Comparison of ENCODE assay signal across 8 cellular contexts in genomic region chr1:1000357-1001056, GRCh38. TPM values are rescaled to one million over a fixed set of nuclear protein-coding genes. Genes with fewer than 3 reads are reported as not detected.
DNase-seq lines count a peak whose midpoint lies in the region; ATAC-seq and TF ChIP-seq lines count a peak whose summit lies in the region.

No MANE protein-coding gene starts in this region.

- peak; percentile 94 for TF ChIP-seq EP300 in transverse colon (IDR thresholded peaks at IDR 0.05; ENCODE audit: low read depth)

- no peak overlapping the region for H2BK5ac ChIP-seq in H9 (ENCODE audit: insufficient read length, low read length)

- H4K91ac ChIP-seq in H9 (ENCODE audit: insufficient read length, low read depth, low read length), result no peak overlapping the region

- H2BK15ac ChIP-seq in H9 (ENCODE audit: low read depth, low read length), result no peak overlapping the region

- in situ Hi-C loops in transverse colon (cut with MboI; ENCODE audit: low pct_ligation_motif_present in 1 of 4, low pct_unique_long_range_greater_than_20kb in 1 of 4, low sequenced_read_pairs in 3 of 4), result no loop called here

- peaks cover 51% of the 10 kb centered on the region for H3K27me3 Mint-ChIP-seq in CD4-positive, CD25-positive, alpha-beta regulatory T cell
- peaks cover 78% of the 10 kb centered on the region for H3K27me3 Mint-ChIP-seq in H9 (ENCODE audit: low read depth)

- H4K20me1 ChIP-seq in H9 (ENCODE audit: control insufficient read depth, insufficient read depth, insufficient read length), result no peaks in the 10 kb centered on the region

- H3K4me1 ChIP-seq in CD4-positive, CD25-positive, alpha-beta regulatory T cell (ENCODE audit: control insufficient read depth, insufficient read depth, low read length, poor library complexity, severe bottlenecking), result peaks cover 45% of the 10 kb centered on the region
- H3K4me1 ChIP-seq in H9 (ENCODE audit: insufficient read depth, low read length), result 0 out of 2 replicates have a peak, but pooled peaks cover 1% of the 10 kb centered on the region
- H3K4me1 ChIP-seq in Peyer's patch, result peaks cover 3 to 54% (median 29%) of the 10 kb centered on the region in 4 donors
- H3K4me1 ChIP-seq in transverse colon, result peaks cover 20 to 53% (median 49%) of the 10 kb centered on the region in 4 donors

- peaks cover 0 to 5% (median 0%) of the 10 kb centered on the region in 7 donors for H3K9me3 Mint-ChIP-seq in CD4-positive, CD25-positive, alpha-beta regulatory T cell
- no peaks in the 10 kb centered on the region for H3K9me3 Mint-ChIP-seq in H9

- no peak overlapping the region for H2BK12ac ChIP-seq in H9 (ENCODE audit: insufficient read length, low read depth, low read length)

- H3K79me1 ChIP-seq in H9 (ENCODE audit: insufficient read depth, low read depth, low read length, poor library complexity, severe bottlenecking), result no peaks in the 10 kb centered on the region

- H3K56ac ChIP-seq in H9 (ENCODE audit: insufficient read length, low read depth, low read length), result no peak overlapping the region

- H3K4ac ChIP-seq in H9 (ENCODE audit: low read depth, low read length), result no peak overlapping the region; the same call in 1 of the 2 replicates

- H3K23me2 ChIP-seq in H9 (ENCODE audit: insufficient read length, low read depth, low read length, poor library complexity, severe bottlenecking), result peaks cover 20% of the 10 kb centered on the region

- no peak overlapping the region for H2AFZ ChIP-seq in H9 (ENCODE audit: low read length)

- H3K4me3 Mint-ChIP-seq in CD4-positive, CD25-positive, alpha-beta regulatory T cell, result peak overlapping the region; percentile 57 to 78 (median 73)
- H3K4me3 Mint-ChIP-seq in H9, result peak overlapping the region; percentile 49 to 84

- no CpG with 5 or more reads among the region's 75 CpGs for WGBS in H9 (ENCODE audit: extremely low coverage, insufficient read length, low lambda C conversion rate)
- WGBS in transverse colon (ENCODE audit: low coverage in 1 of 2), 2 donors, result 2 to 40% methylated on average over 1 to 44 of the region's 75 CpGs

- peak overlapping the region; percentile 19 for H3K4me2 ChIP-seq in H9 (ENCODE audit: insufficient read depth, insufficient read length, low read length)

- H3K27ac ChIP-seq in CD4-positive, CD25-positive, alpha-beta regulatory T cell (ENCODE audit: insufficient read depth, low read length, poor library complexity, severe bottlenecking), result no peak overlapping the region
- H3K27ac ChIP-seq in H9 (ENCODE audit: insufficient read length, low read depth, low read length) (no peak overlapping the region), Peyer's patch (peak overlapping the region; percentile 74 to 93 (median 84)), transverse colon (peak overlapping the region; percentile 92 to 95 (median 94))

- H3K36me3 ChIP-seq in CD4-positive, CD25-positive, alpha-beta regulatory T cell (ENCODE audit: control insufficient read depth, insufficient read depth, low read length), result no peaks in the 10 kb centered on the region
- H3K36me3 ChIP-seq in Peyer's patch (no peaks in the 10 kb centered on the region), transverse colon (no peaks in the 10 kb centered on the region)

- peaks cover 0 to 24% (median 8%) of the 10 kb centered on the region in 4 donors for H3K4me1 Mint-ChIP-seq in CD4-positive, CD25-positive, alpha-beta regulatory T cell
- peaks cover 14 to 30% of the 10 kb centered on the region in 2 experiments for H3K4me1 Mint-ChIP-seq in H9

- TF ChIP-seq CTCF in H9 (conservative IDR thresholded peaks at IDR 0.05) (no peak), Peyer's patch (IDR thresholded peaks at IDR 0.05) (no peak), foreskin fibroblast (IDR thresholded peaks at IDR 0.05; ENCODE audit: low read depth, low read length) (no peak), transverse colon (IDR thresholded peaks at IDR 0.05) (peak in 1 of 5 experiments; percentile 22)

- peak in 1 of 2 donors; percentile 6 for ATAC-seq in CD4-positive, CD25-positive, alpha-beta regulatory T cell (ENCODE audit: low read depth in 2 of 2)
- no peak for ATAC-seq in GM21390 (IDR thresholded peaks at IDR 0.05; ENCODE audit: unreplicated experiment)

- TF ChIP-seq POLR2A in Peyer's patch (IDR thresholded peaks at IDR 0.05) (no peak), transverse colon (IDR thresholded peaks at IDR 0.05) (peak; percentile 11)

- no peak overlapping the region for H2BK120ac ChIP-seq in H9 (ENCODE audit: low read depth, low read length, poor library complexity, severe bottlenecking)

- peak; percentile 38 to 73 (median 60) for DNase-seq in CD4-positive, CD25-positive, alpha-beta regulatory T cell
- peak; percentile 78 for DNase-seq in H9
- DNase-seq in Peyer's patch, result peak; percentile 30 to 75 (median 74)
- peak; percentile 70 for DNase-seq in activated naive CD4-positive, alpha-beta T cell treated with Interleukin-2 at 50 U/mL for 16 hours
- peak; percentile 70 to 86 for DNase-seq in foreskin fibroblast
- DNase-seq in nucleus accumbens (lab: John Stamatoyannopoulos, UW), result peak in 38 of 56 donors; percentile 27 to 86 (median 60)
- DNase-seq in transverse colon, result peak; percentile 84

- no peak overlapping the region for H2AK5ac ChIP-seq in H9 (ENCODE audit: insufficient read length, low read length)

- intact Hi-C loops in transverse colon (cut with DNase I; ENCODE audit: low total_unique reads), result no loop called here

- no peak overlapping the region for H4K5ac ChIP-seq in H9 (ENCODE audit: insufficient read length, low read depth, low read length)

- no peak overlapping the region for H3K23ac ChIP-seq in H9 (ENCODE audit: insufficient read length, low read depth, low read length)

- no peak overlapping the region for H3K9ac ChIP-seq in H9 (ENCODE audit: extremely low read depth, insufficient read length, low read length)

- peak overlapping the region; percentile 80 for H3K14ac ChIP-seq in H9 (ENCODE audit: insufficient read depth, low read length)

- H3K4me3 ChIP-seq in CD4-positive, CD25-positive, alpha-beta regulatory T cell (ENCODE audit: low read depth, low read length), result no peak overlapping the region
- H3K4me3 ChIP-seq in Peyer's patch (peak overlapping the region; percentile 31 to 59 (median 57)), foreskin fibroblast (ENCODE audit: low read depth in 1 of 2, low read length in 2 of 2) (peak overlapping the region; percentile 51 to 59), transverse colon (peak overlapping the region; percentile 50 to 68 (median 54))

- peaks cover 9% of the 10 kb centered on the region for H3K27me3 ChIP-seq in CD4-positive, CD25-positive, alpha-beta regulatory T cell (ENCODE audit: control insufficient read depth, insufficient read depth, low read length)
- peaks cover 37% of the 10 kb centered on the region; the same call in 1 of the 2 replicates for H3K27me3 ChIP-seq in H9 (ENCODE audit: insufficient read depth, low read length)
- H3K27me3 ChIP-seq in Peyer's patch, result peaks cover 0 to 30% of the 10 kb centered on the region in 2 donors
- peaks cover 67% of the 10 kb centered on the region for H3K27me3 ChIP-seq in transverse colon

- H3K36me3 Mint-ChIP-seq in CD4-positive, CD25-positive, alpha-beta regulatory T cell, result no peaks in the 10 kb centered on the region
- no peaks in the 10 kb centered on the region for H3K36me3 Mint-ChIP-seq in H9 (ENCODE audit: insufficient read depth in 1 of 3, low read depth in 3 of 3)

- no peak overlapping the region for H2BK20ac ChIP-seq in H9 (ENCODE audit: low read depth, low read length, poor library complexity, severe bottlenecking)

- H3K18ac ChIP-seq in H9 (ENCODE audit: insufficient read length, low read depth, low read length), result peak overlapping the region; percentile 55

- H3T11ph ChIP-seq in H9 (ENCODE audit: low read length), result no peak overlapping the region

- H4K8ac ChIP-seq in H9 (replicated peaks; ENCODE audit: insufficient read length, low read depth, low read length), result no peak overlapping the region

- H3K9me3 ChIP-seq in CD4-positive, CD25-positive, alpha-beta regulatory T cell (ENCODE audit: control insufficient read depth in 2 of 2, low read length in 2 of 2), result no peaks in the 10 kb centered on the region
- H3K9me3 ChIP-seq in H9 (ENCODE audit: control insufficient read depth, low read depth, low read length) (no peaks in the 10 kb centered on the region), Peyer's patch (no peaks in the 10 kb centered on the region), transverse colon (no peaks in the 10 kb centered on the region)

- no peaks in the 10 kb centered on the region for H3K79me2 ChIP-seq in H9 (ENCODE audit: insufficient read depth, low read length)

- peak overlapping the region in 1 of 3 donors; percentile 95 for H3K27ac Mint-ChIP-seq in CD4-positive, CD25-positive, alpha-beta regulatory T cell
- H3K27ac Mint-ChIP-seq in H9, result peak overlapping the region in 2 of 3 experiments; percentile 52 to 82; a peak in 3 of 7 replicates

RNA-seq across cellular contexts. Expression of gene HES4, which starts 0.6 kb away (rescaled TPM):
- total RNA-seq in CD4-positive, CD25-positive, alpha-beta regulatory T cell, result 25.9 TPM
- 1 to 10 TPM in 2 of 4 donors, under 1 TPM in 1, not detected in 1; 0.21 to 1.3 (median 1.1) TPM for polyA plus RNA-seq in CD4-positive, CD25-positive, alpha-beta regulatory T cell
- total RNA-seq in H9 (2021) (3.7 and 4.0 TPM in 2 replicates), Peyer's patch (10 to 100 TPM in 2 of 4 donors, 1 to 10 TPM in 2; 3.9 to 12.4 (median 7.7) TPM), transverse colon (100 to 1,000 TPM in 1 of 4 donors, 10 to 100 TPM in 3; 10.8 to 140 (median 15.7) TPM)

RNA-seq across cellular contexts. Expression of gene ISG15, which starts 12.8 kb away (rescaled TPM):
- total RNA-seq in CD4-positive, CD25-positive, alpha-beta regulatory T cell, result 76.7 TPM
- polyA plus RNA-seq in CD4-positive, CD25-positive, alpha-beta regulatory T cell, result 100 to 1,000 TPM; 174 to 489 (median 295) TPM
- total RNA-seq in H9 (2021), result 39.7 and 40.8 TPM in 2 replicates
- total RNA-seq in Peyer's patch, result 10 to 100 TPM; 17.0 to 91.6 (median 40.1) TPM
- 10 to 100 TPM in 3 of 4 donors, not detected in 1; 36.0 to 70.6 (median 40.8) TPM for total RNA-seq in transverse colon

RNA-seq across cellular contexts. Expression of gene PERM1, which starts 18.6 kb away (rescaled TPM):
- not detected for total RNA-seq in CD4-positive, CD25-positive, alpha-beta regulatory T cell
- polyA plus RNA-seq in CD4-positive, CD25-positive, alpha-beta regulatory T cell, result not detected
- total RNA-seq in H9 (2021), result not detected in 2 replicates
- under 1 TPM in 1 of 4 donors, not detected in 3; 0.35 TPM for total RNA-seq in Peyer's patch
- total RNA-seq in transverse colon, result under 1 TPM in 1 of 4 donors, not detected in 3; 0.14 TPM

RNA-seq across cellular contexts. Expression of gene AGRN, which starts 19.4 kb away (rescaled TPM):
- 4.2 TPM for total RNA-seq in CD4-positive, CD25-positive, alpha-beta regulatory T cell
- under 1 TPM in 3 of 4 donors, not detected in 1; 0.06 to 0.38 (median 0.21) TPM for polyA plus RNA-seq in CD4-positive, CD25-positive, alpha-beta regulatory T cell
- total RNA-seq in H9 (2021), result 173 and 175 TPM in 2 replicates
- total RNA-seq in Peyer's patch, result 100 to 1,000 TPM in 1 of 4 donors, 10 to 100 TPM in 3; 33.0 to 103 (median 41.4) TPM
- total RNA-seq in transverse colon, result 100 to 1,000 TPM in 1 of 4 donors, 10 to 100 TPM in 3; 25.4 to 132 (median 44.8) TPM

RNA-seq across cellular contexts. Expression of gene PLEKHN1, which starts 34.2 kb away (rescaled TPM):
- total RNA-seq in CD4-positive, CD25-positive, alpha-beta regulatory T cell, result 2.5 TPM
- under 1 TPM in 2 of 4 donors, not detected in 2; 0.39 to 0.61 TPM for polyA plus RNA-seq in CD4-positive, CD25-positive, alpha-beta regulatory T cell
- total RNA-seq in H9 (2021) (2.0 and 3.0 TPM in 2 replicates), Peyer's patch (under 1 TPM in 3 of 4 donors, not detected in 1; 0.40 to 0.83 (median 0.47) TPM), transverse colon (1 to 10 TPM in 1 of 4 donors, under 1 TPM in 1, not detected in 2; 0.14 to 1.4 TPM)

Comparison
In these comparisons a context has a peak if more than half of its experiments do, and no peak if none do; other contexts are left out.
1. H3K27ac ChIP-seq: peak in Peyer's patch (4 of 4) and transverse colon (4 of 4); none in CD4-positive, CD25-positive, alpha-beta regulatory T cell (single experiment) and H9 (single experiment).
2. Peak in every context shown above with its lines, with median percentiles within 50 percentile points of each other: DNase-seq.